Comparison of ENCODE assay signal across 8 cellular contexts in the genomic region with DNA sequence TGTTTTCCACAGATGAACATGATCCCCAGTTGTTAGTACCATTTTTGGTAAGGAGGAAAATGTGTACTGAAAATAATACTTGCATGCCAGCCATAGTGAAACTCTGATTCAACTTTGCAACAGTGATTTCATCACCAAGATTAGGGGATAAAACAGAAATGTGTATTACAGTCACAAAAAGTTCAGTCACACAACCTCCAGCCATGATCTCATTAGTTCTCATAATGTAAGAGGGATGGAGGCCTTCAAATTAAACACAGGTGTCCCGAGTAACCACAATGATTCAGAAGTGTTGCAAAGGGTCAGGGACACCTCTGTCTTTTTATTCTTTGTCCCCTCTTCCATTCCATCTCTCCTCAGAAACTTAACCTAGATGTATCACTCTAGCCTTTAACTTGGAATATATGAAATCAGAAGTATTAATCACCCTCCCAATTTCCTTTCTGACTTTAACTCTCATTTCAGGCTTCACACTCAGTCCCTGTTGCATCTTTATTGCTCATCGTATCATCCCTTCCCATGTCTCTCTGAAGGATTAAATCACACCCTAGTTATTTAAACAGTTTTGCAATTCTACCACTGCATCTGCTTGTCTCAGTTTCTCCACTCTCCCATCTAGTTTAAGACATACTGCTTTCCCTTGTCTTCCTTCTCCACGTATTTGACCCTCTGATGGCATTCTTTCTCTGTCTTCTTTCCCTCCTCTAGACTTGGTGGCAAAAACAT.
A peak's percentile ranks its signal among the peaks of the same experiment; 100 is the strongest.
DNase-seq lines count a peak whose midpoint lies in the region; ATAC-seq, FAIRE-seq and TF ChIP-seq lines count a peak whose summit lies in the region.

No MANE protein-coding gene starts in this region.

- intact Hi-C loops in endothelial cell of umbilical vein (cut with micrococcal nuclease) (no loop called here), head of caudate nucleus (cut with DNase I) (no loop called here), Right ventricle myocardium inferior (cut with DNase I) (no loop called here)

- H3K4me3 ChIP-seq in AG09309 (ENCODE audit: control insufficient read depth, low read depth, low read length): no peak overlapping the region
- H3K4me3 ChIP-seq in endothelial cell of umbilical vein (replicated peaks in 1 of 3; ENCODE audit: insufficient read depth in 1 of 3, low read depth in 1 of 3, low read length in 3 of 3): no peak overlapping the region

- TF ChIP-seq POLR2A in endothelial cell of umbilical vein (IDR thresholded peaks at IDR 0.05; ENCODE audit: low read depth, low read length): no peak

- H3K9me3 ChIP-seq in endothelial cell of umbilical vein (replicated peaks; ENCODE audit: control insufficient read depth, insufficient read depth, low read length): no peaks in the 10 kb centered on the region

- ATAC-seq in GM19351 (IDR thresholded peaks at IDR 0.05; ENCODE audit: unreplicated experiment) (peak; percentile 85), HG03460 (IDR thresholded peaks at IDR 0.05; ENCODE audit: unreplicated experiment) (peak; percentile 61), Right ventricle myocardium inferior (no peak)

- H3K4me2 ChIP-seq in endothelial cell of umbilical vein (ENCODE audit: insufficient read depth, low read length): no peak overlapping the region

- no peak overlapping the region for H3K27ac ChIP-seq in endothelial cell of umbilical vein (ENCODE audit: insufficient read depth, low read depth, low read length)

- H3K36me3 ChIP-seq in endothelial cell of umbilical vein (ENCODE audit: control insufficient read depth in 2 of 2, extremely low read depth in 1 of 2, insufficient read depth in 2 of 2, low read length in 2 of 2): peaks cover 0 to 8% of the 10 kb centered on the region in 2 experiments

- H4K20me1 ChIP-seq in endothelial cell of umbilical vein (replicated peaks; ENCODE audit: control insufficient read depth, extremely low read depth, insufficient read depth, low read length): no peaks in the 10 kb centered on the region

- POLR2A ChIA-PET in endothelial cell of umbilical vein (lab: Charles Lee): interaction anchor here (1.3 kb wide), 1 partner anchor 10 kb away, joined by 3 read pairs; no protein-coding TSS in a partner anchor

- no peaks in the 10 kb centered on the region for H3K79me2 ChIP-seq in endothelial cell of umbilical vein (ENCODE audit: control insufficient read depth, insufficient read depth, low read length)

- no peak overlapping the region for H2AFZ ChIP-seq in endothelial cell of umbilical vein (ENCODE audit: low read depth, low read length)

- BruUV-seq in endothelial cell of umbilical vein (replicated peaks; lab: Mats Ljungman, UMichigan): no TSS peak

- FAIRE-seq in endothelial cell of umbilical vein (lab: Jason Lieb, UNC): no peak

- CTCF ChIA-PET in endothelial cell of umbilical vein (lab: Charles Lee): interaction anchor here (0.6 to 2.0 kb wide), 2 partner anchors 53 to 136 kb away, joined by 3 to 5 read pairs; no protein-coding TSS in a partner anchor

- dilution Hi-C loops in endothelial cell of umbilical vein (cut with MboI; ENCODE audit: extremely low pct_ligation_motif_present, low sequenced_read_pairs): no loop called here

- no peak overlapping the region for H3K9ac ChIP-seq in endothelial cell of umbilical vein (replicated peaks; ENCODE audit: extremely low read depth, insufficient read depth, low read length)

- DNase-seq in AG09309 (ENCODE audit: low read depth) (peak; percentile 98), endothelial cell of umbilical vein (ENCODE audit: low read depth, low spot score) (no peak), NCI-H2196 (lab: John Stamatoyannopoulos, UW; ENCODE audit: unreplicated experiment) (no peak), head of caudate nucleus (no peak), Right ventricle myocardium inferior (ENCODE audit: missing footprints) (no peak), DMS153 treated with DMSO at 0.1 percent for 48 hours (lab: John Stamatoyannopoulos, UW; ENCODE audit: unreplicated experiment) (no peak)

- TF ChIP-seq CTCF in AG09309 (IDR thresholded peaks at IDR 0.05; ENCODE audit: control insufficient read depth, insufficient read depth, low read depth, low read length, missing control alignments): no peak
- no peak for TF ChIP-seq CTCF in endothelial cell of umbilical vein (IDR thresholded peaks at IDR 0.05; ENCODE audit: extremely low read depth in 1 of 2, insufficient read depth in 1 of 2, low read depth in 1 of 2, low read length in 2 of 2)

- peaks cover 33% of the 10 kb centered on the region for H3K4me1 ChIP-seq in endothelial cell of umbilical vein (ENCODE audit: control insufficient read depth, extremely low read depth, insufficient read depth, low read length)

- H3K9me1 ChIP-seq in endothelial cell of umbilical vein (replicated peaks; ENCODE audit: control insufficient read depth, extremely low read depth, insufficient read depth, low read length): no peaks in the 10 kb centered on the region

- no peaks in the 10 kb centered on the region for H3K27me3 ChIP-seq in endothelial cell of umbilical vein (ENCODE audit: control insufficient read depth in 2 of 2, insufficient read depth in 2 of 2, low read length in 2 of 2)

TF ChIP-seq in endothelial cell of umbilical vein, 7 proteins besides CTCF, POLR2A, EP300 and RAD21:
- TF ChIP-seq MAX (IDR thresholded peaks at IDR 0.05; ENCODE audit: insufficient read depth, insufficient read length): no peak
- TF ChIP-seq GATA2 (IDR thresholded peaks at IDR 0.05; ENCODE audit: insufficient read depth, insufficient read length, low read depth, low read length): peak; percentile 42
